Comparison of ENCODE assay signal across 8 cellular contexts in the genomic region with DNA sequence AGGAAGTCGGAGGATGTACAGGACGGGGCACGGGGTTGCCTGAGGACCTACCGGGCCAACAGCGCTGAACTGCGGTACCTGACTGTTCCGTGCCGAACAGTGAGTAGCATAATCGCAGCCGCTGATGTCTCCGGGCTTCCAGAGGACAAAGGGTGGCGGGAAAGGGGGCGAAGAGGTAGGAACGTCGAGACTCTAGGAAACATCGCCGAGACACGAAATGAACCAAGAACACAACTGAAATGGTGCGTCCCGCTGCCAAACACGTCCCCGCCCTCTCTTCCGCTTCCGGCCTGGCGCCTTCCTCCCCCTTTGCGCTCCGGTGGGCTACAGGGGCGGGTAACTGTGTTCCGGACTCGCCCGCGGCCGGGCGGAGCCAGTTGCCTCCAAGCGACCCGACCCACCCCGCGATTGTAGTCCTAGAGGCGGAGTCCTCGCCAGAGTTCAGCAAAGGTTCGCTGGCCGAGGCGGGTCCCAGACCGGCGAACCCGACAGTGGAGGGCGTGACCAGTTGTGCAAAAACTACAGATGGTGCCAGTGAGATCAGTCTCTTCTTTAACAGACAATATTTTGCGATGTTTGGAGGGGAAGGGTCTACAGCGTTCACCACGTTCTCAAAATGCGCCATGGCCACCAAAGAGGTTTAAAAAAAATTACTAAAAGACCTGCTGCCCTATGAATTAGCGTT. TPM values are rescaled to one million over a fixed set of nuclear protein-coding genes. Genes with fewer than 3 reads are reported as not detected.
DNase-seq lines count a peak whose midpoint lies in the region; TF ChIP-seq lines count a peak whose summit lies in the region.

A gene (minus strand): TSS at position 257 of the 685 bp plus-strand sequence. CDS start 54 bp downstream, at position 203.

- H3K4me3 Mint-ChIP-seq in neural crest cell, result peak within 1 kb of the TSS; percentile 98

- TF ChIP-seq CTCF in MM.1S (IDR thresholded peaks at IDR 0.05; ENCODE audit: low read length) (no peak), fibroblast of villous mesenchyme (IDR thresholded peaks at IDR 0.05; ENCODE audit: insufficient read depth, low read depth, low read length) (peak; percentile 3), neural crest cell (conservative IDR thresholded peaks at IDR 0.05) (no peak)

- H3K9ac ChIP-seq in ES-I3 (ENCODE audit: low read depth, low read length) (peak within 1 kb of the TSS; percentile 76), MM.1S (ENCODE audit: low read length) (peak within 1 kb of the TSS; percentile 83), stomach smooth muscle (ENCODE audit: low read length in 2 of 2) (peak within 1 kb of the TSS; percentile 97 to 98)

- H3K36me3 Mint-ChIP-seq in neural crest cell (ENCODE audit: low read depth), result no peaks in the 10 kb centered on the region

- H3K4me1 ChIP-seq in ES-I3 (ENCODE audit: insufficient read depth, low read length) (no peaks in the 10 kb centered on the region), HAP-1 (peaks cover 4% of the 10 kb centered on the region), MM.1S (ENCODE audit: low read length) (no peaks in the 10 kb centered on the region), stomach smooth muscle (ENCODE audit: control insufficient read depth, insufficient read depth, low read length) (no peaks in the 10 kb centered on the region)

- H3K27ac Mint-ChIP-seq in neural crest cell (ENCODE audit: unreplicated experiment), result peak within 1 kb of the TSS; percentile 99

- peak within 1 kb of the TSS; percentile 62 for H3K4me2 ChIP-seq in MM.1S (ENCODE audit: low read depth, low read length)

- H3K79me2 ChIP-seq in MM.1S (ENCODE audit: low read length), result peaks cover 23% of the 10 kb centered on the region

- H3K9me3 ChIP-seq in ES-I3 (ENCODE audit: control insufficient read depth, insufficient read depth, low read length) (no peaks in the 10 kb centered on the region), HAP-1 (no peaks in the 10 kb centered on the region), MM.1S (replicated peaks; ENCODE audit: insufficient read depth, low read length) (no peaks in the 10 kb centered on the region), stomach smooth muscle (ENCODE audit: control insufficient read depth in 2 of 2, low read length in 2 of 2) (no peaks in the 10 kb centered on the region)

- H3K4me1 Mint-ChIP-seq in neural crest cell, result peaks cover 24% of the 10 kb centered on the region

- no peaks in the 10 kb centered on the region for H3K27me3 ChIP-seq in HAP-1 (ENCODE audit: low read depth)
- no peaks in the 10 kb centered on the region for H3K27me3 ChIP-seq in MM.1S (replicated peaks; ENCODE audit: insufficient read depth, low read length)
- H3K27me3 ChIP-seq in stomach smooth muscle (ENCODE audit: control insufficient read depth in 1 of 2, insufficient read depth in 2 of 2, low read length in 2 of 2), result no peaks in the 10 kb centered on the region

- in situ Hi-C loops in HAP-1 (cut with MboI; ENCODE audit: low sequenced_read_pairs), result no loop called here

- DNase-seq in HAP-1 (ENCODE audit: low spot score in 2 of 2), result peak; percentile 88 to 97
- peak; percentile 90 for DNase-seq in MM.1S
- peak; percentile 65 for DNase-seq in SIG-M5 (lab: John Stamatoyannopoulos, UW)
- peak; percentile 87 for DNase-seq in activated gamma-delta T cell (lab: John Stamatoyannopoulos, UW)
- peak; percentile 97 for DNase-seq in fibroblast of villous mesenchyme (ENCODE audit: low read depth)
- DNase-seq in neural crest cell (ENCODE audit: low read depth, low spot score), result peak; percentile 95

- peaks cover 3% of the 10 kb centered on the region for H3F3A ChIP-seq in MM.1S (ENCODE audit: insufficient read depth, low read length)

- H3K36me3 ChIP-seq in ES-I3 (ENCODE audit: insufficient read depth, low read length) (peaks cover 3% of the 10 kb centered on the region; the same call in 1 of the 2 replicates), HAP-1 (replicated peaks) (peaks cover 13% of the 10 kb centered on the region), MM.1S (replicated peaks; ENCODE audit: insufficient read depth, low read length) (no peaks in the 10 kb centered on the region), stomach smooth muscle (ENCODE audit: control insufficient read depth in 2 of 2, insufficient read depth in 2 of 2, low read length in 2 of 2) (no peaks in the 10 kb centered on the region)

- no peaks in the 10 kb centered on the region for H3K27me3 Mint-ChIP-seq in neural crest cell (ENCODE audit: low read depth)

- no peaks in the 10 kb centered on the region for H3K9me2 ChIP-seq in MM.1S (replicated peaks; ENCODE audit: insufficient read depth, low read length)

- peak within 1 kb of the TSS; percentile 99 for H3K4me3 ChIP-seq in HAP-1
- H3K4me3 ChIP-seq in MM.1S (ENCODE audit: low read length), result peak within 1 kb of the TSS; percentile 83
- peak within 1 kb of the TSS; percentile 99 for H3K4me3 ChIP-seq in fibroblast of villous mesenchyme (ENCODE audit: low read depth, low read length)
- H3K4me3 ChIP-seq in stomach smooth muscle (ENCODE audit: low read length in 2 of 2), result peak within 1 kb of the TSS; percentile 99 to 100

- H2AFZ ChIP-seq in MM.1S (ENCODE audit: low read length), result peak within 1 kb of the TSS; percentile 84

- H3K9me3 Mint-ChIP-seq in neural crest cell, result no peaks in the 10 kb centered on the region

- H4K20me1 ChIP-seq in MM.1S (ENCODE audit: insufficient read depth, low read length), result no peaks in the 10 kb centered on the region

- peak within 1 kb of the TSS; percentile 60; the same call in 1 of the 2 replicates for H3K27ac ChIP-seq in MM.1S (ENCODE audit: low read length)
- H3K27ac ChIP-seq in stomach smooth muscle (ENCODE audit: low read length), result peak within 1 kb of the TSS; percentile 82

RNA-seq across cellular contexts. Expression of the gene that starts here (rescaled TPM):
- 14.5 and 18.1 TPM in 2 replicates for total RNA-seq in fibroblast of villous mesenchyme
- total RNA-seq in neural crest cell, result 32.0 and 34.6 TPM in 2 replicates

Comparison
In these comparisons a context has a peak if more than half of its experiments do, and no peak if none do; other contexts are left out.
1. Peak in every context shown above with its lines: DNase-seq, H3K4me3 ChIP-seq and H3K27ac ChIP-seq.